In genomic region chr10:1361411-1362105, GRCh38 we compare ENCODE assay signal across 23 cellular contexts.
"Had no signal": no experiment of that assay in that cellular context is flagged by ENCODE, and none has a peak within 500 bp of the region (broad histone marks: within the 10 kb centered on the region; RNA-seq: fewer than 3 reads in every experiment).

No MANE protein-coding gene starts in this region.

- H3K4me1 ChIP-seq: body of pancreas, left lung, thyroid gland had no signal

- H3K27ac ChIP-seq: body of pancreas, cardiac muscle cell, left lung, parathyroid adenoma, thyroid gland had no signal

- H2AFZ ChIP-seq: parathyroid adenoma had no signal

- H3K36me3 ChIP-seq: cardiac muscle cell, left lung, thyroid gland had no signal

- H3K9me3 ChIP-seq: body of pancreas, left lung, thyroid gland had no signal

- H3K4me3 ChIP-seq: body of pancreas, cardiac muscle cell, left lung, lung, thyroid gland had no signal

- DNase-seq: activated CD4-positive, alpha-beta T cell treated with anti-CD3 and anti-CD28 coated beads for 1 hour; activated CD8-positive, alpha-beta memory T cell treated with anti-CD3 and anti-CD28 coated beads, Interleukin-2, amount 50 U/mL, for 4 hours; activated effector memory CD4-positive, alpha-beta T cell treated with Interleukin-2 at 50 U/mL for 16 hours; activated naive CD4-positive, alpha-beta T cell treated with anti-CD3 and anti-CD28 coated beads, Interleukin-2, amount 50 U/mL, for 16 hours; activated T-cell treated with anti-CD3 and anti-CD28 coated beads, Interleukin-2, amount 50 U/mL, for 72 hours; anterior cingulate cortex; body of pancreas; foreskin keratinocyte; immature natural killer cell; left lung; midbrain; stimulated activated CD4-positive, alpha-beta T cell treated with anti-CD3 and anti-CD28 coated beads, Interleukin-1b, Interleukin-23, amount 100 ng/mL, for 48 hours; substantia nigra; T-helper 1 cell had no signal

- H3K36me3 Mint-ChIP-seq: immature natural killer cell; natural killer cell treated with Interleukin-12 subunit alpha and Interleukin-12 subunit beta and Interleukin-15 and Interleukin-18, amount 100 ng/mL, for 72 hours had no signal

- H3K9ac ChIP-seq: parathyroid adenoma had no signal

- H3K4me3 Mint-ChIP-seq: activated T-cell treated with anti-CD3 and anti-CD28 coated beads, Interleukin-2, amount 50 U/mL, for 72 hours; immature natural killer cell; natural killer cell treated with Interleukin-12 subunit alpha and Interleukin-12 subunit beta and Interleukin-15 and Interleukin-18, amount 100 ng/mL, for 72 hours; stimulated activated naive CD8-positive, alpha-beta T cell treated with anti-CD3 and anti-CD28 coated beads, Interleukin-15, Interleukin-2, amounts not matched to agents 100 ng/mL and 50 ng/mL, for 24 hours had no signal

- H3K27ac Mint-ChIP-seq: activated T-cell treated with anti-CD3 and anti-CD28 coated beads, Interleukin-2, amount 50 U/mL, for 72 hours; immature natural killer cell; natural killer cell treated with Interleukin-12 subunit alpha and Interleukin-12 subunit beta and Interleukin-15 and Interleukin-18, amount 100 ng/mL, for 72 hours; stimulated activated naive CD8-positive, alpha-beta T cell treated with anti-CD3 and anti-CD28 coated beads, Interleukin-15, Interleukin-2, amounts not matched to agents 100 ng/mL and 50 ng/mL, for 24 hours had no signal

- ATAC-seq: activated T-cell treated with anti-CD3 and anti-CD28 coated beads, Interleukin-2, amount 50 U/mL, for 72 hours; body of pancreas; foreskin keratinocyte; left lung; natural killer cell treated with Interleukin-12 subunit alpha and Interleukin-12 subunit beta and Interleukin-15 and Interleukin-18, amount 100 ng/mL, for 72 hours; right cardiac atrium had no signal

- H3K79me2 ChIP-seq: parathyroid adenoma had no signal

- H3K27me3 ChIP-seq: body of pancreas, cardiac muscle cell, foreskin keratinocyte, thyroid gland had no signal

- H3K9me3 Mint-ChIP-seq: activated T-cell treated with anti-CD3 and anti-CD28 coated beads, Interleukin-2, amount 50 U/mL, for 72 hours; immature natural killer cell; natural killer cell treated with Interleukin-12 subunit alpha and Interleukin-12 subunit beta and Interleukin-15 and Interleukin-18, amount 100 ng/mL, for 72 hours; stimulated activated naive CD8-positive, alpha-beta T cell treated with anti-CD3 and anti-CD28 coated beads, Interleukin-15, Interleukin-2, amounts not matched to agents 100 ng/mL and 50 ng/mL, for 24 hours had no signal

- FAIRE-seq: endometrium, TTC549 had no signal

- H3K4me1 Mint-ChIP-seq: immature natural killer cell had no signal
